8 cellular contexts compared by ENCODE assay signal in the genomic region with DNA sequence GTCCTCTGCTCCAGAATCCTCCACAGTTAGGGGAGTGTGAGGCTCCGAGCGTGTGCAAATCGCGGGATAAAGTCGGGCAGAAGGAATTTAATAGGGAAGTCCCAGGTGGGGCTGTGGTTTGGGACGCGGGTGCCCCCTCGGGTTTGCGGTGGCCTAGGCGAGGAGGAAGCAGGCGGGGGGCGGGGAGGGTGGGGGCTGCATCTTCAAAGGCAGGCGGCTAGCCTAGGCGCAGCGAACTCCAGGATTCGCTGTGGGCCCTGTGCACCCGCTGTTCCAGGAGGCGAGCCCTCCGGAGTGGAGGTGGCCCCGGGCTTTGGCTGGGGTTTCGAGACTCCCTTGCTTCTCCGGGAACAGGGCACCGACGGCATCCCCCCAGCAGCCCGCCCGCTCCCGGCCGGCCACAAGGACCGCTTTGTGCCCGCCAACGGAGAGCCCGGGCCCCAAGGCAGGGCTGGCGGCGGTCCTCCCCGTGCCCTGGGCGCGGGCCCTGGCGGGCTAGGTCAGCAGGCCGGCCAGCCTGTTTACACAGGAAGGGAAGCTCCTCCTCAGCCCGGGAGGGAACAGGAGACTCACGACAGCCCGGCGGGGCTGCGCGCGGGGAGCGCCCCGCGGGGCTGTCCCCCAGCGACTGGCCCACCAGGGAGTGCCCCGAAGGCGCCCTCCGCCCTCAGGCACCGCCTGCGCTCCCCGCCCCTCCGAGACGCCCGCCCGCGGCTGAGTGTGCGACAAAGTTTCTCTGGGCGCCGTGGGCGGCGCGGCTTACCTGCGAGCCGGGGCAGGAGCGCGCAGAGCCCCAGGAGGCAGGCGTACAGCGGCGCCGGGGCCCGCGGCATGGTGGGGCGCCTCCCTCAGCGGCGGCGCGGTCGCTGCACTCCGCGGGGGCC. TPM values are rescaled to one million over a fixed set of nuclear protein-coding genes. Genes with fewer than 3 reads are reported as not detected.
DNase-seq lines count a peak whose midpoint lies in the region; ATAC-seq and TF ChIP-seq lines count a peak whose summit lies in the region.

No MANE protein-coding gene starts in this region.

- H3K27me3 ChIP-seq in SJSA1 (replicated peaks) (no peaks in the 10 kb centered on the region), gastrocnemius medialis (no peaks in the 10 kb centered on the region)

- peak in 1 of 2 donors; percentile 38 for TF ChIP-seq POLR2A in gastrocnemius medialis (IDR thresholded peaks at IDR 0.05)

- H3K4me1 ChIP-seq in SJSA1 (replicated peaks) (peaks cover 46% of the 10 kb centered on the region), gastrocnemius medialis (peaks cover 5 to 6% of the 10 kb centered on the region in 2 donors)

- H3K9me3 ChIP-seq in SJSA1 (replicated peaks) (no peaks in the 10 kb centered on the region), iPS-18c (ENCODE audit: control insufficient read depth, insufficient read depth, low read length) (peaks cover 6% of the 10 kb centered on the region), gastrocnemius medialis (no peaks in the 10 kb centered on the region)

- peak overlapping the region; percentile 57 for H3K27ac ChIP-seq in SJSA1
- peak overlapping the region; percentile 80 to 92 (median 90) for H3K27ac ChIP-seq in gastrocnemius medialis

- TF ChIP-seq CTCF in gastrocnemius medialis (IDR thresholded peaks at IDR 0.05 in 4 of 5, conservative IDR thresholded peaks at IDR 0.05 in 1 of 5): peak in 1 of 5 experiments; percentile 21

- intact Hi-C loops in gastrocnemius medialis (cut with DNase I; ENCODE audit: low total_unique reads): loop anchor here (2.0 kb wide), 2 partner anchors 52 to 106 kb away; no protein-coding TSS in a partner anchor

- DNase-seq in NCI-H510A treated with DMSO at 0.1 percent for 48 hours (lab: John Stamatoyannopoulos, UW) (peak; percentile 37), NCI-H510A (lab: John Stamatoyannopoulos, UW) (no peak), SJSA1 (ENCODE audit: low read depth in 1 of 2, low spot score in 2 of 2) (peak; percentile 57 to 67), astrocyte of the hippocampus (ENCODE audit: low read depth, low spot score) (peak; percentile 77), gastrocnemius medialis (peak; percentile 31 to 32)

- in situ Hi-C loops in gastrocnemius medialis (cut with MboI; ENCODE audit: low sequenced_read_pairs in 4 of 4): loop anchor here in 1 of 4 donors (10.0 kb wide), 1 partner anchor 52 kb away; no protein-coding TSS in a partner anchor

- ATAC-seq in HG02763 (IDR thresholded peaks at IDR 0.05; ENCODE audit: unreplicated experiment) (peak; percentile 45), gastrocnemius medialis (peak; percentile 61 to 70), GM18873 (IDR thresholded peaks at IDR 0.05; ENCODE audit: low FRiP score, unreplicated experiment) (no peak)

- H3K4me3 ChIP-seq in SJSA1: peak overlapping the region; percentile 72
- H3K4me3 ChIP-seq in iPS-18c (ENCODE audit: insufficient read depth, low read depth, low read length): peak overlapping the region; percentile 68
- peak overlapping the region; percentile 60 to 95 (median 64) for H3K4me3 ChIP-seq in gastrocnemius medialis

- H3K36me3 ChIP-seq in SJSA1 (peaks cover 3% of the 10 kb centered on the region; the same call in 1 of the 2 replicates), gastrocnemius medialis (no peaks in the 10 kb centered on the region)

RNA-seq across cellular contexts. Expression of gene ITGB5, which starts 0.8 kb away (rescaled TPM):
- 84.6 and 140 TPM in 2 replicates for total RNA-seq in SJSA1 (2014; rRNA removed; shearing (Covaris generic))
- total RNA-seq in gastrocnemius medialis: 100 to 1,000 TPM in 1 of 4 donors, 10 to 100 TPM in 3; 35.2 to 101 (median 71.3) TPM

RNA-seq across cellular contexts. Expression of gene MUC13, which starts 48.1 kb away (rescaled TPM):
- not detected in 2 replicates for total RNA-seq in SJSA1 (2014; rRNA removed; shearing (Covaris generic))
- total RNA-seq in gastrocnemius medialis: 1 to 10 TPM in 1 of 4 donors, not detected in 3; 1.7 TPM
